8 cellular contexts compared by ENCODE assay signal in the genomic region with DNA sequence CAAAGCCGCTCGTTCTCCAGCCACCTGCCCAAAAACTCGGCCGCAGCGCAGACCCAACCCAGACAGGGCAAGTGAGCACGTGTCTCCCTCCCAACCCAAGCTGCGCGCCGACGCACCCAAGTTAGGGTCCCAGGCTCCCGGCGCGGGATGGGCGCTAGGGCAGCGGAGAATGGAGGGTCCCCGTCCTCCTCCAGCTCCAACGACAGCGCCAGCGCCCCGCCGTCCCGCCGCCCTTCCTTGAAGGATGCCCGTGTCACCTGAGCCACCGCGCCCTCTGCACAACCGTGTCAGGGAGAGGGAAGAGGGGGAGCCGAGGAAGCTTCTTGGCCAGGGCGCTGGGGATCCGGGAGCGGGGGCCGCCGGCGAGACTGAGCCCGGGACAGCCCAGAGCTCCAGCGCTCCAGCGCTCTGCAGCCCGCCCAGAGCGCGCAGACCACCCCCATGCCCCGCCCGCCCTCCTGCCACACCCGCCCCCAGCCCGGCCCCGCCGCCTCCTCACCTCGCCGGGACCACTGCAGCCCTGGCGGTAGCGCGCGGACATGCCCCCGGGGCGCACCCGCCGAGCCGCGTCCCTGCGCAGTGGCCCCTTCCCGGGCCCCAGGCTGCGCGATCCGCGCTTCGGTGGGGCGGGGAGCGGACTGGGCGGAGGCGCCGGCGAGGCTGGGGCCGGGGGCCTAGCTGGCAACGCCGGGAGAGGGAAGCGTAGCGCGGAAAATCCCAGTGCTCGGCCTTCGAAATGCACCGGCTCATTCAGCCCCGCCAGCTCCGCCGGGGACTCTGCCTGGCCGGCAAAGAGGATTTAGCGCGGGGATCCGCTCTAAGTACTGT. TPM values are rescaled to one million over a fixed set of nuclear protein-coding genes. Genes with fewer than 3 reads are reported as not detected.
DNase-seq lines count a peak whose midpoint lies in the region; ATAC-seq and TF ChIP-seq lines count a peak whose summit lies in the region.

A gene with protein sequence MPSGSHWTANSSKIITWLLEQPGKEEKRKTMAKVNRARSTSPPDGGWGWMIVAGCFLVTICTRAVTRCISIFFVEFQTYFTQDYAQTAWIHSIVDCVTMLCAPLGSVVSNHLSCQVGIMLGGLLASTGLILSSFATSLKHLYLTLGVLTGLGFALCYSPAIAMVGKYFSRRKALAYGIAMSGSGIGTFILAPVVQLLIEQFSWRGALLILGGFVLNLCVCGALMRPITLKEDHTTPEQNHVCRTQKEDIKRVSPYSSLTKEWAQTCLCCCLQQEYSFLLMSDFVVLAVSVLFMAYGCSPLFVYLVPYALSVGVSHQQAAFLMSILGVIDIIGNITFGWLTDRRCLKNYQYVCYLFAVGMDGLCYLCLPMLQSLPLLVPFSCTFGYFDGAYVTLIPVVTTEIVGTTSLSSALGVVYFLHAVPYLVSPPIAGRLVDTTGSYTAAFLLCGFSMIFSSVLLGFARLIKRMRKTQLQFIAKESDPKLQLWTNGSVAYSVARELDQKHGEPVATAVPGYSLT (minus strand): TSS at position 410 of the 828 bp plus-strand sequence. CDS start 73,016 bp downstream, outside the sequence.

- H3K4me3 Mint-ChIP-seq in activated naive CD8-positive, alpha-beta T cell treated with anti-CD3 and anti-CD28 coated beads, Interleukin-2, amount 10 ng/mL, durations not matched to agents 7 days and 5 days, result peak within 1 kb of the TSS; percentile 41

- H3K27me3 ChIP-seq in H7 (ENCODE audit: control insufficient read depth, insufficient read depth, low read length) (peaks cover 19% of the 10 kb centered on the region; the same call in 1 of the 2 replicates), iPS-18a (ENCODE audit: control insufficient read depth, insufficient read depth, low read length) (peaks cover 47% of the 10 kb centered on the region), smooth muscle cell (ENCODE audit: low read depth) (peaks cover 63% of the 10 kb centered on the region)

- H3K4me3 ChIP-seq in H7 (ENCODE audit: insufficient read depth, low read depth, low read length), result peak within 1 kb of the TSS; percentile 64
- peak within 1 kb of the TSS; percentile 73 for H3K4me3 ChIP-seq in iPS-18a (ENCODE audit: low read length)
- H3K4me3 ChIP-seq in smooth muscle cell, result peak within 1 kb of the TSS; percentile 57

- peak within 1 kb of the TSS; percentile 20 for H3K9ac ChIP-seq in iPS-18a (ENCODE audit: low read length)
- no peak within 1 kb of the TSS for H3K9ac ChIP-seq in smooth muscle cell (ENCODE audit: low read depth)

- H3K79me2 ChIP-seq in smooth muscle cell (ENCODE audit: low read depth), result no peaks in the 10 kb centered on the region

- peaks cover 6% of the 10 kb centered on the region for H3K4me1 Mint-ChIP-seq in activated naive CD8-positive, alpha-beta T cell treated with anti-CD3 and anti-CD28 coated beads, Interleukin-2, amount 10 ng/mL, durations not matched to agents 7 days and 5 days

- peaks cover 80% of the 10 kb centered on the region for H3K27me3 Mint-ChIP-seq in activated naive CD8-positive, alpha-beta T cell treated with anti-CD3 and anti-CD28 coated beads, Interleukin-2, amount 10 ng/mL, durations not matched to agents 7 days and 5 days

- no peak within 1 kb of the TSS for H3K27ac Mint-ChIP-seq in activated naive CD8-positive, alpha-beta T cell treated with anti-CD3 and anti-CD28 coated beads, Interleukin-2, amount 10 ng/mL, durations not matched to agents 7 days and 5 days

- peaks cover 1% of the 10 kb centered on the region for H3K9me3 Mint-ChIP-seq in activated naive CD8-positive, alpha-beta T cell treated with anti-CD3 and anti-CD28 coated beads, Interleukin-2, amount 10 ng/mL, durations not matched to agents 7 days and 5 days

- POLR2A ChIA-PET in activated naive CD8-positive, alpha-beta T cell treated with anti-CD3 and anti-CD28 coated beads, Interleukin-2, amount 10 ng/mL, durations not matched to agents 7 days and 5 days (lab: Charles Lee), result interaction anchor here (0.6 kb wide), 1 partner anchor 95 kb away, joined by 3 read pairs; no protein-coding TSS in a partner anchor

- H2AFZ ChIP-seq in smooth muscle cell (ENCODE audit: low read depth), result peak within 1 kb of the TSS; percentile 45

- peak; percentile 36 for ATAC-seq in activated naive CD8-positive, alpha-beta T cell treated with anti-CD3 and anti-CD28 coated beads, Interleukin-2, amount 10 ng/mL, durations not matched to agents 7 days and 5 days (ENCODE audit: low read depth)
- ATAC-seq in GM19351 (IDR thresholded peaks at IDR 0.05; ENCODE audit: unreplicated experiment), result no peak

- H3K36me3 ChIP-seq in H7 (replicated peaks; ENCODE audit: control insufficient read depth, insufficient read depth, low read length), result no peaks in the 10 kb centered on the region
- no peaks in the 10 kb centered on the region for H3K36me3 ChIP-seq in iPS-18a (ENCODE audit: control insufficient read depth, low read depth, low read length)
- no peaks in the 10 kb centered on the region for H3K36me3 ChIP-seq in smooth muscle cell (ENCODE audit: low read depth)

- H3F3A ChIP-seq in smooth muscle cell (ENCODE audit: low read depth), result no peaks in the 10 kb centered on the region

- 2% methylated on average over 42 of the region's 87 CpGs for WGBS in smooth muscle cell (ENCODE audit: low lambda C conversion rate)

- H3K36me3 Mint-ChIP-seq in activated naive CD8-positive, alpha-beta T cell treated with anti-CD3 and anti-CD28 coated beads, Interleukin-2, amount 10 ng/mL, durations not matched to agents 7 days and 5 days, result no peaks in the 10 kb centered on the region

- TF ChIP-seq CTCF in smooth muscle cell (IDR thresholded peaks at IDR 0.05; ENCODE audit: borderline replicate concordance, insufficient read depth, poor library complexity, severe bottlenecking), result no peak

- DNase-seq in H7 (peak; percentile 88), smooth muscle cell (lab: John Stamatoyannopoulos, UW; ENCODE audit: unreplicated experiment) (no peak), SW480 (ENCODE audit: low spot score) (no peak), midbrain (lab: John Stamatoyannopoulos, UW) (no peak)
- DNase-seq in activated naive CD8-positive, alpha-beta T cell treated with anti-CD3 and anti-CD28 coated beads, Interleukin-2, amount 10 ng/mL, durations not matched to agents 7 days and 5 days, result peak; percentile 34
- no peak for DNase-seq in stimulated activated naive CD4-positive, alpha-beta T cell treated with Interleukin-2 at 50 U/mL for 16 hours (lab: John Stamatoyannopoulos, UW)

- peak within 1 kb of the TSS; percentile 91 for H3K4me2 ChIP-seq in smooth muscle cell

- no peaks in the 10 kb centered on the region for H4K20me1 ChIP-seq in smooth muscle cell (ENCODE audit: low read depth)

- H3K9me3 ChIP-seq in iPS-18a (ENCODE audit: control insufficient read depth, low read depth, low read length) (no peaks in the 10 kb centered on the region), smooth muscle cell (replicated peaks; ENCODE audit: low read depth) (no peaks in the 10 kb centered on the region)

- H3K4me1 ChIP-seq in iPS-18a (ENCODE audit: control insufficient read depth, low read depth, low read length) (peaks cover 28% of the 10 kb centered on the region), smooth muscle cell (ENCODE audit: low read depth) (no peaks in the 10 kb centered on the region)

- no peak within 1 kb of the TSS for H3K27ac ChIP-seq in iPS-18a (ENCODE audit: low read length)
- no peak within 1 kb of the TSS for H3K27ac ChIP-seq in smooth muscle cell (ENCODE audit: low read depth)

RNA-seq across cellular contexts. Expression of the gene that starts here (rescaled TPM):
- total RNA-seq in H7 (2014; rRNA removed; shearing (Covaris generic)), result 4.1 and 5.4 TPM in 2 replicates
- total RNA-seq in activated naive CD8-positive, alpha-beta T cell treated with anti-CD3 and anti-CD28 coated beads, Interleukin-2, amount 10 ng/mL, durations not matched to agents 7 days and 5 days, result not detected
- total RNA-seq in smooth muscle cell, result not detected in 2 replicates
- polyA plus RNA-seq in smooth muscle cell, result not detected in 2 replicates

Comparison
In these comparisons a context has a peak if more than half of its experiments do, and no peak if none do; other contexts are left out.
1. Peak in DNase-seq and ATAC-seq in activated naive CD8-positive, alpha-beta T cell treated with anti-CD3 and anti-CD28 coated beads, Interleukin-2, amount 10 ng/mL, durations not matched to agents 7 days and 5 days; RNA of the gene not detected or under 1 TPM.